In the genomic region with DNA sequence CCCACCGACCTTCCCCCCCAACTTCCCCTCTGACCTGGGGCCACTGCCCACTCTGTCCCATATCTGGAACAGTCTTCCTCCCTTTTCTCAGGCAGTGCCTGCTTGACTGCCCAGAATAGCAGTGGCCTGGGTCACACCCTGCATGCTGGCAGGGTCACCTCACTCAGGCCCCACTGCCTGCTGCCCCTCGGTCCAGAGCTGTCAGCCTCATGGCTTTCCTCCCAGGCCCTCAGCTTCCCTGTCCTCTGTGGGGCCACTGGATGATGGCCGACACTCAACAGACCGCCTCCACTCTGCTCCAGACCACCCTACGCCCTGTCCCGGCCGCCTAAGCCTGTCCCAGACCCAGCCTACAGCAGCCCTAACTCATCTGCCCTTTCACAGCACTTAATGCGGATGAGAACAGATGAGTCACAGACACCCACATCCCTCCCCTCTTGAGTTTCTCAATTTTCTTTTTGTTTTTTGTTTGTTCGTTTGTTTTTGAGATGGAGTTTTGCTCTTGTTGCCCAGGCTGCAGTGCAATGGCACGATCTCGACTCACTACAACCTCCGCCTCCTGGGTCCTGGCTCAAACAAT, we compare ENCODE assay signal across 1 cellular context.
TF ChIP-seq lines count a peak whose summit lies in the region.

No MANE protein-coding gene starts in this region.

TF ChIP-seq in SK-N-SH treated with all-trans-retinoic acid at 6 μM for 48 hours, 23 proteins besides CTCF, POLR2A, EP300 and RAD21 (continued from another document):
- TF ChIP-seq CREB5 (CRISPR knock-in tag; IDR thresholded peaks at IDR 0.05; ENCODE audit: low read depth) (no peak), ZC3H10 (CRISPR knock-in tag; IDR thresholded peaks at IDR 0.05) (no peak), OSR1 (CRISPR knock-in tag; IDR thresholded peaks at IDR 0.05) (no peak)
TF ChIP-seq in SK-N-SH treated with all-trans-retinoic acid at 6 μM for 48 hours: peak in this region for 0.
